Comparison of ENCODE assay signal across 8 cellular contexts in the genomic region with DNA sequence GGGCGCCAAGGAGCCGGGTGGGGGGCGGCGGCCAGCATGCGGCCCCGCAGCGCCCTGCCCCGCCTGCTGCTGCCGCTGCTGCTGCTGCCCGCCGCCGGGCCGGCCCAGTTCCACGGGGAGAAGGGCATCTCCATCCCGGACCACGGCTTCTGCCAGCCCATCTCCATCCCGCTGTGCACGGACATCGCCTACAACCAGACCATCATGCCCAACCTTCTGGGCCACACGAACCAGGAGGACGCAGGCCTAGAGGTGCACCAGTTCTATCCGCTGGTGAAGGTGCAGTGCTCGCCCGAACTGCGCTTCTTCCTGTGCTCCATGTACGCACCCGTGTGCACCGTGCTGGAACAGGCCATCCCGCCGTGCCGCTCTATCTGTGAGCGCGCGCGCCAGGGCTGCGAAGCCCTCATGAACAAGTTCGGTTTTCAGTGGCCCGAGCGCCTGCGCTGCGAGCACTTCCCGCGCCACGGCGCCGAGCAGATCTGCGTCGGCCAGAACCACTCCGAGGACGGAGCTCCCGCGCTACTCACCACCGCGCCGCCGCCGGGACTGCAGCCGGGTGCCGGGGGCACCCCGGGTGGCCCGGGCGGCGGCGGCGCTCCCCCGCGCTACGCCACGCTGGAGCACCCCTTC. TPM values are rescaled to one million over a fixed set of nuclear protein-coding genes. Genes with fewer than 3 reads are reported as not detected.
DNase-seq lines count a peak whose midpoint lies in the region; ATAC-seq, FAIRE-seq and TF ChIP-seq lines count a peak whose summit lies in the region.

No MANE protein-coding gene starts in this region.

- H3K4me3 ChIP-seq in GM06990 (replicated peaks; ENCODE audit: low read depth, low read length) (peak overlapping the region; percentile 72), pancreas (peak overlapping the region; percentile 11 to 69 (median 44))

- peak; percentile 41 for ATAC-seq in foreskin keratinocyte
- ATAC-seq in pancreas: peak in 1 of 4 donors; percentile 2

- no peak overlapping the region for H3K27ac ChIP-seq in foreskin keratinocyte
- no peak overlapping the region for H3K27ac ChIP-seq in pancreas

- no peaks in the 10 kb centered on the region for H3K9me3 ChIP-seq in pancreas

- TF ChIP-seq CTCF in GM06990 (IDR thresholded peaks at IDR 0.05; ENCODE audit: insufficient read depth, low read length, poor library complexity, severe bottlenecking) (no peak), foreskin keratinocyte (conservative IDR thresholded peaks at IDR 0.05) (peak; percentile 14), pancreas (IDR thresholded peaks at IDR 0.05) (no peak)

- no peak for FAIRE-seq in pancreas (lab: Jason Lieb, UNC)

- H3K36me3 ChIP-seq in GM06990 (ENCODE audit: control insufficient read depth, insufficient read depth, low read length): no peaks in the 10 kb centered on the region
- H3K36me3 ChIP-seq in pancreas: no peaks in the 10 kb centered on the region

- peaks cover 14% of the 10 kb centered on the region for H3K4me1 ChIP-seq in foreskin keratinocyte
- no peaks in the 10 kb centered on the region for H3K4me1 ChIP-seq in pancreas

- 27 to 32% methylated on average over 61 to 65 of the region's 69 CpGs for WGBS in pancreas, 2 donors

- no peaks in the 10 kb centered on the region for H3K27me3 ChIP-seq in GM06990 (replicated peaks; ENCODE audit: control insufficient read depth, insufficient read depth, low read length)
- H3K27me3 ChIP-seq in foreskin keratinocyte: no peaks in the 10 kb centered on the region
- no peaks in the 10 kb centered on the region for H3K27me3 ChIP-seq in pancreas

- intact Hi-C loops in pancreas (cut with DNase I): no loop called here

- peak; percentile 64 for DNase-seq in GM06990 (ENCODE audit: extremely low read depth, insufficient read length)
- peak; percentile 20 for DNase-seq in NAMALWA (ENCODE audit: low spot score)
- DNase-seq in activated T-cell treated with anti-CD3 and anti-CD28 coated beads, Interleukin-2, amount 50 U/mL, for 48 hours: peak; percentile 56 to 62
- DNase-seq in foreskin keratinocyte: peak; percentile 51 to 73
- peak in 4 of 6 donors; percentile 13 to 72 (median 44) for DNase-seq in pancreas
- DNase-seq in UCSD-AML1 (lab: John Stamatoyannopoulos, UW; ENCODE audit: unreplicated experiment): no peak
- DNase-seq in SW 1271 (lab: John Stamatoyannopoulos, UW): no peak
- no peak for DNase-seq in GF-D8 (lab: John Stamatoyannopoulos, UW)

RNA-seq across cellular contexts. Expression of gene FZD2, which starts 0.5 kb away (rescaled TPM):
- 11.0 and 12.6 TPM in 2 replicates for total RNA-seq in foreskin keratinocyte
- 12.2 and 12.6 TPM in 2 replicates for polyA plus RNA-seq in foreskin keratinocyte
- 1 to 10 TPM in 3 of 6 donors, under 1 TPM in 3; 0.57 to 3.6 (median 1.3) TPM for total RNA-seq in pancreas
- under 1 TPM; 0.16 to 0.91 TPM for polyA plus RNA-seq in pancreas

RNA-seq across cellular contexts. Expression of gene GPATCH8, which starts 54.6 kb away (rescaled TPM):
- total RNA-seq in foreskin keratinocyte (18.6 and 20.2 TPM in 2 replicates), pancreas (10 to 100 TPM; 13.2 to 23.2 (median 14.5) TPM)
- polyA plus RNA-seq in foreskin keratinocyte (3.9 and 4.9 TPM in 2 replicates), pancreas (10 to 100 TPM in 1 of 2 donors, 1 to 10 TPM in 1; 9.8 to 10.5 TPM)

Comparison
In these comparisons a context has a peak if more than half of its experiments do, and no peak if none do; other contexts are left out.
1. DNase-seq: peak in GM06990 (single experiment), NAMALWA (single experiment), activated T-cell treated with anti-CD3 and anti-CD28 coated beads, Interleukin-2, amount 50 U/mL, for 48 hours (2 of 2), foreskin keratinocyte (2 of 2) and pancreas (4 of 6); none in UCSD-AML1 (single experiment), SW 1271 (0 of 2) and GF-D8 (single experiment).